ENCODE assay signal across 15 cellular contexts in genomic region chr7:19939746-19940145, GRCh38.
DNase-seq lines count a peak whose midpoint lies in the region; TF ChIP-seq lines count a peak whose summit lies in the region.
"Had no signal": no experiment of that assay in that cellular context is flagged by ENCODE, and none has a peak within 500 bp of the region (broad histone marks: within the 10 kb centered on the region; RNA-seq: fewer than 3 reads in every experiment).

No MANE protein-coding gene starts in this region.

- no peak overlapping the region for H3K4me3 ChIP-seq in epithelial cell of esophagus (ENCODE audit: low read length)
- H3K4me3 ChIP-seq: dorsolateral prefrontal cortex, thoracic aorta had no signal

- TF ChIP-seq CTCF in epithelial cell of esophagus (IDR thresholded peaks at IDR 0.05; ENCODE audit: insufficient read depth, low read depth, low read length, missing control alignments), result no peak

- DNase-seq in AG20443 (ENCODE audit: low spot score) (peak; percentile 83), NCI-H226 (peak; percentile 95), epithelial cell of esophagus (ENCODE audit: low read depth) (peak; percentile 87), myocyte (ENCODE audit: low read depth) (peak; percentile 52), occipital lobe (lab: John Stamatoyannopoulos, UW) (no peak), H4 (ENCODE audit: low spot score) (no peak), NCI-H2081 (lab: John Stamatoyannopoulos, UW) (no peak), NCI-H526 treated with DMSO at 0.1 percent for 48 hours (lab: John Stamatoyannopoulos, UW) (no peak)
- DNase-seq: activated CD4-positive, alpha-beta T cell treated with anti-CD3 and anti-CD28 coated beads, Interleukin-2, amount 50 U/mL, for 48 hours; anterior cingulate cortex; dorsolateral prefrontal cortex; KBM-7; NCI-H510A treated with DMSO at 0.1 percent for 48 hours; RPMI8226 had no signal

Comparison
In these comparisons a context has a peak if more than half of its experiments do, and no peak if none do; other contexts are left out.
1. DNase-seq: peak in AG20443 (single experiment), NCI-H226 (single experiment), epithelial cell of esophagus (single experiment) and myocyte (single experiment); none in occipital lobe (single experiment), H4 (single experiment), NCI-H2081 (0 of 2) and NCI-H526 treated with DMSO at 0.1 percent for 48 hours (single experiment).